In the genomic region with DNA sequence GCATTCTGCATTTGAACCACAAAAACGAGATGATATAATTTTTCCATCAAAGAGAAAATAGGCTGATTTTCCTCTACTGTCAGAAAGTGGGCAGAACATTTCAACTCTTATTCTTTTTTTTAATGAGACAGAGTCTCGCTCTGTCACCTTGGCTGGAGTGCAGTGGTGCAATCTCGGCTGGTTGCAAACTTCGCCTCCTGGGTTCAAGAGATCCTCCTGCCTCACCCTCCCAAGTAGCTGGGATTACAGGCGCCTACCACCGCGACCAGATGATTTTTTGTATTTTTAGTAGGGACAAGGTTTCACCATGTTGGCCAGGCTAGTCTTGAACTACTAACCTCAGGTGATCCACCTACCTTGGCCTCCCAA, we compare ENCODE assay signal across 20 cellular contexts. TPM values are rescaled to one million over a fixed set of nuclear protein-coding genes. Genes with fewer than 3 reads are reported as not detected.
DNase-seq lines count a peak whose midpoint lies in the region; ATAC-seq and TF ChIP-seq lines count a peak whose summit lies in the region.
"Had no signal": no experiment of that assay in that cellular context is flagged by ENCODE, and none has a peak within 500 bp of the region (broad histone marks: within the 10 kb centered on the region; RNA-seq: fewer than 3 reads in every experiment).

No MANE protein-coding gene starts in this region.

- no peaks in the 10 kb centered on the region for H3K27me3 ChIP-seq in mammary epithelial cell (ENCODE audit: insufficient read depth, low read length)
- H3K27me3 ChIP-seq: body of pancreas, colonic mucosa, foreskin keratinocyte had no signal

- H2AFZ ChIP-seq in mammary epithelial cell (ENCODE audit: low read depth, low read length), result no peak overlapping the region

- no peak overlapping the region for H3K27ac ChIP-seq in mammary epithelial cell (ENCODE audit: insufficient read depth, low read depth, low read length)
- H3K27ac ChIP-seq: body of pancreas, colonic mucosa, foreskin keratinocyte, prostate gland had no signal

- H3K79me2 ChIP-seq in mammary epithelial cell (ENCODE audit: insufficient read depth, low read length), result peaks cover 39% of the 10 kb centered on the region

- peaks cover 14% of the 10 kb centered on the region for H3K36me3 Mint-ChIP-seq in activated CD4-positive, alpha-beta T cell treated with anti-CD3 and anti-CD28 coated beads, Interleukin-2, amount 10 ng/mL, durations not matched to agents 7 days and 5 days (ENCODE audit: low read depth)
- H3K36me3 Mint-ChIP-seq in activated T-cell treated with anti-CD3 and anti-CD28 coated beads, Interleukin-2, amount 50 U/mL, for 72 hours (ENCODE audit: insufficient read depth in 2 of 2), result peaks cover 0 to 2% of the 10 kb centered on the region in 2 donors
- no peaks in the 10 kb centered on the region for H3K36me3 Mint-ChIP-seq in glutamatergic neuron (ENCODE audit: unreplicated experiment)
- peaks cover 17% of the 10 kb centered on the region for H3K36me3 Mint-ChIP-seq in stimulated activated effector memory CD8-positive, alpha-beta T cell treated with anti-CD3 and anti-CD28 coated beads, Interleukin-12 subunit alpha, Interleukin-12 subunit beta, amount 100 ng/mL, for 72 hours

- ATAC-seq in activated T-cell treated with anti-CD3 and anti-CD28 coated beads, Interleukin-2, amount 50 U/mL, for 72 hours (replicated peaks in 1 of 2), result peak in 1 of 2 donors; percentile 61
- ATAC-seq in stimulated activated effector memory CD8-positive, alpha-beta T cell treated with anti-CD3 and anti-CD28 coated beads, Interleukin-12 subunit alpha, Interleukin-12 subunit beta, amount 100 ng/mL, for 72 hours, result no peak
- ATAC-seq: body of pancreas, foreskin keratinocyte had no signal

- no peaks in the 10 kb centered on the region for H3K36me3 ChIP-seq in mammary epithelial cell (ENCODE audit: insufficient read depth, low read length)
- H3K36me3 ChIP-seq: colonic mucosa, prostate gland had no signal

- no peak for DNase-seq in activated CD4-positive, alpha-beta T cell treated with anti-CD3 and anti-CD28 coated beads, Interleukin-2, amount 10 ng/mL, durations not matched to agents 7 days and 5 days
- DNase-seq in activated CD4-positive, alpha-beta T cell treated with anti-CD3 and anti-CD28 coated beads, Interleukin-2, amount 50 U/mL, for 4 hours, result no peak
- no peak for DNase-seq in activated T-cell treated with anti-CD3 and anti-CD28 coated beads, Interleukin-2, amount 50 U/mL, for 72 hours
- no peak for DNase-seq in glutamatergic neuron
- peak in 1 of 2 donors; percentile 61 for DNase-seq in stimulated activated effector memory CD8-positive, alpha-beta T cell treated with anti-CD3 and anti-CD28 coated beads, Interleukin-12 subunit alpha, Interleukin-12 subunit beta, amount 100 ng/mL, for 72 hours (ENCODE audit: low spot score in 2 of 2)
- no peak for DNase-seq in kidney tubule cell (ENCODE audit: low spot score)
- no peak for DNase-seq in mammary epithelial cell
- no peak for DNase-seq in epidermal melanocyte (ENCODE audit: insufficient read length, low spot score)
- DNase-seq: activated CD4-positive, CD25-positive, alpha-beta regulatory T cell; body of pancreas; colonic mucosa; DMS79; foreskin keratinocyte; NCI-H2029; NCI-H510A treated with DMSO at 0.1 percent for 48 hours; SHP77 treated with DMSO at 0.1 percent for 48 hours; small intestine had no signal

- dilution Hi-C loops in mammary epithelial cell (cut with HindIII; ENCODE audit: low sequenced_read_pairs), result no loop called here

- intact Hi-C loops in mammary epithelial cell (cut with micrococcal nuclease), result loop anchor here (2.0 kb wide), 1 partner anchor 25 kb away; no protein-coding TSS in a partner anchor

- WGBS in mammary epithelial cell (ENCODE audit: low coverage, missing lambda C conversion rate), result 86% methylated on average over 7 of the region's 7 CpGs

- no peak overlapping the region for H3K9ac ChIP-seq in mammary epithelial cell (ENCODE audit: insufficient read depth, low read length)

- no TSS peak for BruUV-seq in mammary epithelial cell (replicated peaks; lab: Mats Ljungman, UMichigan)

- H3K4me1 ChIP-seq in mammary epithelial cell (ENCODE audit: insufficient read depth, low read length), result peaks cover 12% of the 10 kb centered on the region
- H3K4me1 ChIP-seq: body of pancreas, colonic mucosa, prostate gland had no signal

- in situ Hi-C loops in mammary epithelial cell (cut with MboI; ENCODE audit: low sequenced_read_pairs in 2 of 2), result no loop called here

- H3K9me3 Mint-ChIP-seq in activated CD4-positive, alpha-beta T cell treated with anti-CD3 and anti-CD28 coated beads, Interleukin-2, amount 10 ng/mL, durations not matched to agents 7 days and 5 days, result no peaks in the 10 kb centered on the region
- no peaks in the 10 kb centered on the region for H3K9me3 Mint-ChIP-seq in activated T-cell treated with anti-CD3 and anti-CD28 coated beads, Interleukin-2, amount 50 U/mL, for 72 hours
- H3K9me3 Mint-ChIP-seq in glutamatergic neuron (ENCODE audit: unreplicated experiment), result no peaks in the 10 kb centered on the region
- H3K9me3 Mint-ChIP-seq in stimulated activated effector memory CD8-positive, alpha-beta T cell treated with anti-CD3 and anti-CD28 coated beads, Interleukin-12 subunit alpha, Interleukin-12 subunit beta, amount 100 ng/mL, for 72 hours, result no peaks in the 10 kb centered on the region
- H3K9me3 Mint-ChIP-seq: CD14-positive monocyte, IgD-negative memory B cell had no signal

- H3K4me3 ChIP-seq in mammary epithelial cell (replicated peaks in 1 of 3; ENCODE audit: insufficient read depth in 1 of 3, low read depth in 2 of 3, low read length in 3 of 3), result no peak overlapping the region
- H3K4me3 ChIP-seq: body of pancreas, colonic mucosa, prostate gland had no signal

- no peaks in the 10 kb centered on the region for H4K20me1 ChIP-seq in mammary epithelial cell (ENCODE audit: insufficient read depth, low read length)

- POLR2A ChIA-PET in activated CD4-positive, alpha-beta T cell treated with anti-CD3 and anti-CD28 coated beads, Interleukin-2, amount 10 ng/mL, durations not matched to agents 7 days and 5 days (lab: Charles Lee), result interaction anchor here (0.7 kb wide), 1 partner anchor 81 kb away, joined by 3 read pairs; no protein-coding TSS in a partner anchor

- H3K4me1 Mint-ChIP-seq in activated CD4-positive, alpha-beta T cell treated with anti-CD3 and anti-CD28 coated beads, Interleukin-2, amount 10 ng/mL, durations not matched to agents 7 days and 5 days, result peaks cover 38% of the 10 kb centered on the region
- H3K4me1 Mint-ChIP-seq in activated T-cell treated with anti-CD3 and anti-CD28 coated beads, Interleukin-2, amount 50 U/mL, for 72 hours (ENCODE audit: low read depth), result peaks cover 73% of the 10 kb centered on the region
- H3K4me1 Mint-ChIP-seq in glutamatergic neuron (ENCODE audit: low read depth, unreplicated experiment), result peaks cover 17% of the 10 kb centered on the region
- H3K4me1 Mint-ChIP-seq in stimulated activated effector memory CD8-positive, alpha-beta T cell treated with anti-CD3 and anti-CD28 coated beads, Interleukin-12 subunit alpha, Interleukin-12 subunit beta, amount 100 ng/mL, for 72 hours, result peaks cover 66% of the 10 kb centered on the region

- no peaks in the 10 kb centered on the region for H3K27me3 Mint-ChIP-seq in activated CD4-positive, alpha-beta T cell treated with anti-CD3 and anti-CD28 coated beads, Interleukin-2, amount 10 ng/mL, durations not matched to agents 7 days and 5 days
- H3K27me3 Mint-ChIP-seq in activated T-cell treated with anti-CD3 and anti-CD28 coated beads, Interleukin-2, amount 50 U/mL, for 72 hours (ENCODE audit: low read depth), result no peaks in the 10 kb centered on the region
- no peaks in the 10 kb centered on the region for H3K27me3 Mint-ChIP-seq in glutamatergic neuron (ENCODE audit: unreplicated experiment)
- H3K27me3 Mint-ChIP-seq: IgD-negative memory B cell had no signal

- no peaks in the 10 kb centered on the region for H3K9me3 ChIP-seq in mammary epithelial cell (replicated peaks; ENCODE audit: insufficient read depth, low read length)
- H3K9me3 ChIP-seq: body of pancreas, colonic mucosa, prostate gland had no signal

- H3K27ac Mint-ChIP-seq in activated CD4-positive, alpha-beta T cell treated with anti-CD3 and anti-CD28 coated beads, Interleukin-2, amount 10 ng/mL, durations not matched to agents 7 days and 5 days, result peak overlapping the region; percentile 46
- peak overlapping the region; percentile 79 for H3K27ac Mint-ChIP-seq in activated T-cell treated with anti-CD3 and anti-CD28 coated beads, Interleukin-2, amount 50 U/mL, for 72 hours
- H3K27ac Mint-ChIP-seq in glutamatergic neuron (ENCODE audit: unreplicated experiment), result no peak overlapping the region
- H3K27ac Mint-ChIP-seq in stimulated activated effector memory CD8-positive, alpha-beta T cell treated with anti-CD3 and anti-CD28 coated beads, Interleukin-12 subunit alpha, Interleukin-12 subunit beta, amount 100 ng/mL, for 72 hours, result peak overlapping the region; percentile 86
- H3K27ac Mint-ChIP-seq: CD14-positive monocyte, IgD-negative memory B cell had no signal

- peak overlapping the region; percentile 31 for H3K4me3 Mint-ChIP-seq in activated CD4-positive, alpha-beta T cell treated with anti-CD3 and anti-CD28 coated beads, Interleukin-2, amount 10 ng/mL, durations not matched to agents 7 days and 5 days
- H3K4me3 Mint-ChIP-seq in activated T-cell treated with anti-CD3 and anti-CD28 coated beads, Interleukin-2, amount 50 U/mL, for 72 hours, result peak overlapping the region; percentile 71 to 84
- peak overlapping the region; percentile 15 for H3K4me3 Mint-ChIP-seq in glutamatergic neuron (ENCODE audit: unreplicated experiment)
- peak overlapping the region; percentile 53 for H3K4me3 Mint-ChIP-seq in stimulated activated effector memory CD8-positive, alpha-beta T cell treated with anti-CD3 and anti-CD28 coated beads, Interleukin-12 subunit alpha, Interleukin-12 subunit beta, amount 100 ng/mL, for 72 hours
- H3K4me3 Mint-ChIP-seq: CD14-positive monocyte, IgD-negative memory B cell had no signal

- CTCF ChIA-PET in activated CD4-positive, alpha-beta T cell treated with anti-CD3 and anti-CD28 coated beads, Interleukin-2, amount 10 ng/mL, durations not matched to agents 7 days and 5 days (lab: Charles Lee), result interaction anchor here (0.7 to 1.2 kb wide), 3 partner anchors 11 to 41 kb away, joined by 3 read pairs; no protein-coding TSS in a partner anchor
- CTCF ChIA-PET in mammary epithelial cell (lab: Charles Lee; ENCODE audit: low non-redundant PET), result no interaction called here

- no peak overlapping the region for H3K4me2 ChIP-seq in mammary epithelial cell (ENCODE audit: insufficient read depth, low read depth, low read length)

- TF ChIP-seq CTCF in glutamatergic neuron (IDR thresholded peaks at IDR 0.05; ENCODE audit: partially characterized antibody, unreplicated experiment) (no peak), mammary epithelial cell (conservative IDR thresholded peaks at IDR 0.05 in 1 of 2, IDR thresholded peaks at IDR 0.05 in 1 of 2; ENCODE audit: extremely low read depth in 1 of 2, insufficient read depth in 1 of 2, low read depth in 1 of 2, low read length in 2 of 2) (no peak)

RNA-seq across cellular contexts. Expression of a gene that starts 11.6 kb away (rescaled TPM):
- total RNA-seq in activated CD4-positive, alpha-beta T cell treated with anti-CD3 and anti-CD28 coated beads, Interleukin-2, amount 10 ng/mL, durations not matched to agents 7 days and 5 days, result 1 to 10 TPM; 8.8 to 8.9 TPM
- total RNA-seq in activated T-cell treated with anti-CD3 and anti-CD28 coated beads, Interleukin-2, amount 50 U/mL, for 72 hours, result 10 to 100 TPM in 1 of 2 donors, 1 to 10 TPM in 1; 9.8 to 10.7 TPM
- total RNA-seq in glutamatergic neuron (ENCODE audit: unreplicated experiment) (9.2 TPM), mammary epithelial cell (10 to 100 TPM; 11.0 to 19.2 TPM)
- polyA plus RNA-seq in mammary epithelial cell, result 6.0 TPM
- 6.4 TPM for polyA minus RNA-seq in mammary epithelial cell

RNA-seq across cellular contexts. Expression of a gene that starts 27.8 kb away (rescaled TPM):
- total RNA-seq in activated CD4-positive, alpha-beta T cell treated with anti-CD3 and anti-CD28 coated beads, Interleukin-2, amount 10 ng/mL, durations not matched to agents 7 days and 5 days, result under 1 TPM; 0.52 to 0.64 TPM
- 1 to 10 TPM; 4.5 to 5.8 TPM for total RNA-seq in activated T-cell treated with anti-CD3 and anti-CD28 coated beads, Interleukin-2, amount 50 U/mL, for 72 hours
- total RNA-seq in glutamatergic neuron (ENCODE audit: unreplicated experiment), result 80.1 TPM
- total RNA-seq in mammary epithelial cell, result 10 to 100 TPM in 1 of 2 donors, 1 to 10 TPM in 1; 1.5 to 11.5 TPM
- 1.4 TPM for polyA plus RNA-seq in mammary epithelial cell
- polyA minus RNA-seq in mammary epithelial cell, result 2.4 TPM

Comparison
In these comparisons a context has a peak if more than half of its experiments do, and no peak if none do; other contexts are left out.
1. H3K4me3 Mint-ChIP-seq: peak in every context shown above with its lines; median percentile 78 in activated T-cell treated with anti-CD3 and anti-CD28 coated beads, Interleukin-2, amount 50 U/mL, for 72 hours; 53 in stimulated activated effector memory CD8-positive, alpha-beta T cell treated with anti-CD3 and anti-CD28 coated beads, Interleukin-12 subunit alpha, Interleukin-12 subunit beta, amount 100 ng/mL, for 72 hours; 31 in activated CD4-positive, alpha-beta T cell treated with anti-CD3 and anti-CD28 coated beads, Interleukin-2, amount 10 ng/mL, durations not matched to agents 7 days and 5 days; 15 in glutamatergic neuron.